In genomic region chr16:89565506-89566372, GRCh38 we compare ENCODE assay signal across 1 cellular context.
A peak's percentile ranks its signal among the peaks of the same experiment; 100 is the strongest.
TF ChIP-seq lines count a peak whose summit lies in the region.

No MANE protein-coding gene starts in this region.

TF ChIP-seq in HepG2, 621 proteins besides CTCF, POLR2A, EP300 and RAD21 (continued from another document and continues in another):
- TF ChIP-seq SMAD1 (CRISPR knock-in tag; IDR thresholded peaks at IDR 0.05; ENCODE audit: borderline replicate concordance, low read depth) (no peak), PRDM10 (CRISPR knock-in tag; IDR thresholded peaks at IDR 0.05; ENCODE audit: low read depth) (no peak), ZNF614 (CRISPR knock-in tag; IDR thresholded peaks at IDR 0.05; ENCODE audit: borderline replicate concordance) (peak; percentile 74; the same call in 1 of the 2 replicates), SNAPC5 (CRISPR knock-in tag; IDR thresholded peaks at IDR 0.05; ENCODE audit: borderline replicate concordance) (no peak), POLR2G (IDR thresholded peaks at IDR 0.05; ENCODE audit: low read depth, low read length) (peak; percentile 79), ATF4 (CRISPR knock-in tag; IDR thresholded peaks at IDR 0.05) (no peak), ZNF382 (CRISPR knock-in tag; IDR thresholded peaks at IDR 0.05; ENCODE audit: borderline replicate concordance) (no peak), ZNF33A (CRISPR knock-in tag; IDR thresholded peaks at IDR 0.05; ENCODE audit: borderline replicate concordance) (no peak), NR2F6 (IDR thresholded peaks at IDR 0.05) (0 out of 2 replicates have a peak, but pooled peaks have one; percentile 25), NR2F6 (CRISPR knock-in tag; IDR thresholded peaks at IDR 0.05) (0 out of 2 replicates have a peak, but pooled peaks have one; percentile 4), EEA1 (CRISPR knock-in tag; IDR thresholded peaks at IDR 0.05; ENCODE audit: borderline replicate concordance) (no peak), RBFOX2 (IDR thresholded peaks at IDR 0.05; ENCODE audit: low read depth, low read length) (peak; percentile 86), ZNF660 (CRISPR knock-in tag; IDR thresholded peaks at IDR 0.05; ENCODE audit: borderline replicate concordance, low read depth) (no peak), PATZ1 (CRISPR knock-in tag; IDR thresholded peaks at IDR 0.05) (peak; percentile 77), ZNF550 (CRISPR knock-in tag; IDR thresholded peaks at IDR 0.05; ENCODE audit: borderline replicate concordance) (peak; percentile 80; the same call in 1 of the 2 replicates), ETV5 (CRISPR knock-in tag; IDR thresholded peaks at IDR 0.05; ENCODE audit: borderline replicate concordance) (no peak), SUZ12 (IDR thresholded peaks at IDR 0.05; ENCODE audit: low read depth, low read length) (no peak), SYNCRIP (IDR thresholded peaks at IDR 0.05; ENCODE audit: insufficient read depth, low read depth, low read length) (no peak), RELA (CRISPR knock-in tag; IDR thresholded peaks at IDR 0.05) (no peak), MXD1 (CRISPR knock-in tag; IDR thresholded peaks at IDR 0.05) (no peak; the same call in 1 of the 2 replicates), YY1 (IDR thresholded peaks at IDR 0.05; ENCODE audit: insufficient read depth, insufficient replicate concordance, low read depth, low read length) (peak; percentile 31), ZNF335 (CRISPR knock-in tag; IDR thresholded peaks at IDR 0.05) (no peak), ZBTB49 (CRISPR knock-in tag; IDR thresholded peaks at IDR 0.05; ENCODE audit: borderline replicate concordance) (no peak), FOSL1 (CRISPR knock-in tag; IDR thresholded peaks at IDR 0.05; ENCODE audit: borderline replicate concordance) (peak; percentile 36; the same call in 1 of the 2 replicates), MEF2D (CRISPR knock-in tag; IDR thresholded peaks at IDR 0.05) (no peak), JUN (CRISPR knock-in tag; IDR thresholded peaks at IDR 0.05) (no peak)
- TF ChIP-seq, protein P1, sequence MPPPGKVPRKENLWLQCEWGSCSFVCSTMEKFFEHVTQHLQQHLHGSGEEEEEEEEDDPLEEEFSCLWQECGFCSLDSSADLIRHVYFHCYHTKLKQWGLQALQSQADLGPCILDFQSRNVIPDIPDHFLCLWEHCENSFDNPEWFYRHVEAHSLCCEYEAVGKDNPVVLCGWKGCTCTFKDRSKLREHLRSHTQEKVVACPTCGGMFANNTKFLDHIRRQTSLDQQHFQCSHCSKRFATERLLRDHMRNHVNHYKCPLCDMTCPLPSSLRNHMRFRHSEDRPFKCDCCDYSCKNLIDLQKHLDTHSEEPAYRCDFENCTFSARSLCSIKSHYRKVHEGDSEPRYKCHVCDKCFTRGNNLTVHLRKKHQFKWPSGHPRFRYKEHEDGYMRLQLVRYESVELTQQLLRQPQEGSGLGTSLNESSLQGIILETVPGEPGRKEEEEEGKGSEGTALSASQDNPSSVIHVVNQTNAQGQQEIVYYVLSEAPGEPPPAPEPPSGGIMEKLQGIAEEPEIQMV (CRISPR knock-in tag; IDR thresholded peaks at IDR 0.05; ENCODE audit: low read depth): no peak
- TF ChIP-seq, protein P2, sequence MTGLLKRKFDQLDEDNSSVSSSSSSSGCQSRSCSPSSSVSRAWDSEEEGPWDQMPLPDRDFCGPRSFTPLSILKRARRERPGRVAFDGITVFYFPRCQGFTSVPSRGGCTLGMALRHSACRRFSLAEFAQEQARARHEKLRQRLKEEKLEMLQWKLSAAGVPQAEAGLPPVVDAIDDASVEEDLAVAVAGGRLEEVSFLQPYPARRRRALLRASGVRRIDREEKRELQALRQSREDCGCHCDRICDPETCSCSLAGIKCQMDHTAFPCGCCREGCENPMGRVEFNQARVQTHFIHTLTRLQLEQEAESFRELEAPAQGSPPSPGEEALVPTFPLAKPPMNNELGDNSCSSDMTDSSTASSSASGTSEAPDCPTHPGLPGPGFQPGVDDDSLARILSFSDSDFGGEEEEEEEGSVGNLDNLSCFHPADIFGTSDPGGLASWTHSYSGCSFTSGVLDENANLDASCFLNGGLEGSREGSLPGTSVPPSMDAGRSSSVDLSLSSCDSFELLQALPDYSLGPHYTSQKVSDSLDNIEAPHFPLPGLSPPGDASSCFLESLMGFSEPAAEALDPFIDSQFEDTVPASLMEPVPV (CRISPR knock-in tag; IDR thresholded peaks at IDR 0.05): no peak; the same call in 1 of the 2 replicates
- TF ChIP-seq, protein P3, sequence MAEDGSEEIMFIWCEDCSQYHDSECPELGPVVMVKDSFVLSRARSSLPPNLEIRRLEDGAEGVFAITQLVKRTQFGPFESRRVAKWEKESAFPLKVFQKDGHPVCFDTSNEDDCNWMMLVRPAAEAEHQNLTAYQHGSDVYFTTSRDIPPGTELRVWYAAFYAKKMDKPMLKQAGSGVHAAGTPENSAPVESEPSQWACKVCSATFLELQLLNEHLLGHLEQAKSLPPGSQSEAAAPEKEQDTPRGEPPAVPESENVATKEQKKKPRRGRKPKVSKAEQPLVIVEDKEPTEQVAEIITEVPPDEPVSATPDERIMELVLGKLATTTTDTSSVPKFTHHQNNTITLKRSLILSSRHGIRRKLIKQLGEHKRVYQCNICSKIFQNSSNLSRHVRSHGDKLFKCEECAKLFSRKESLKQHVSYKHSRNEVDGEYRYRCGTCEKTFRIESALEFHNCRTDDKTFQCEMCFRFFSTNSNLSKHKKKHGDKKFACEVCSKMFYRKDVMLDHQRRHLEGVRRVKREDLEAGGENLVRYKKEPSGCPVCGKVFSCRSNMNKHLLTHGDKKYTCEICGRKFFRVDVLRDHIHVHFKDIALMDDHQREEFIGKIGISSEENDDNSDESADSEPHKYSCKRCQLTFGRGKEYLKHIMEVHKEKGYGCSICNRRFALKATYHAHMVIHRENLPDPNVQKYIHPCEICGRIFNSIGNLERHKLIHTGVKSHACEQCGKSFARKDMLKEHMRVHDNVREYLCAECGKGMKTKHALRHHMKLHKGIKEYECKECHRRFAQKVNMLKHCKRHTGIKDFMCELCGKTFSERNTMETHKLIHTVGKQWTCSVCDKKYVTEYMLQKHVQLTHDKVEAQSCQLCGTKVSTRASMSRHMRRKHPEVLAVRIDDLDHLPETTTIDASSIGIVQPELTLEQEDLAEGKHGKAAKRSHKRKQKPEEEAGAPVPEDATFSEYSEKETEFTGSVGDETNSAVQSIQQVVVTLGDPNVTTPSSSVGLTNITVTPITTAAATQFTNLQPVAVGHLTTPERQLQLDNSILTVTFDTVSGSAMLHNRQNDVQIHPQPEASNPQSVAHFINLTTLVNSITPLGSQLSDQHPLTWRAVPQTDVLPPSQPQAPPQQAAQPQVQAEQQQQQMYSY (CRISPR knock-in tag; IDR thresholded peaks at IDR 0.05): no peak
- TF ChIP-seq, protein P4, sequence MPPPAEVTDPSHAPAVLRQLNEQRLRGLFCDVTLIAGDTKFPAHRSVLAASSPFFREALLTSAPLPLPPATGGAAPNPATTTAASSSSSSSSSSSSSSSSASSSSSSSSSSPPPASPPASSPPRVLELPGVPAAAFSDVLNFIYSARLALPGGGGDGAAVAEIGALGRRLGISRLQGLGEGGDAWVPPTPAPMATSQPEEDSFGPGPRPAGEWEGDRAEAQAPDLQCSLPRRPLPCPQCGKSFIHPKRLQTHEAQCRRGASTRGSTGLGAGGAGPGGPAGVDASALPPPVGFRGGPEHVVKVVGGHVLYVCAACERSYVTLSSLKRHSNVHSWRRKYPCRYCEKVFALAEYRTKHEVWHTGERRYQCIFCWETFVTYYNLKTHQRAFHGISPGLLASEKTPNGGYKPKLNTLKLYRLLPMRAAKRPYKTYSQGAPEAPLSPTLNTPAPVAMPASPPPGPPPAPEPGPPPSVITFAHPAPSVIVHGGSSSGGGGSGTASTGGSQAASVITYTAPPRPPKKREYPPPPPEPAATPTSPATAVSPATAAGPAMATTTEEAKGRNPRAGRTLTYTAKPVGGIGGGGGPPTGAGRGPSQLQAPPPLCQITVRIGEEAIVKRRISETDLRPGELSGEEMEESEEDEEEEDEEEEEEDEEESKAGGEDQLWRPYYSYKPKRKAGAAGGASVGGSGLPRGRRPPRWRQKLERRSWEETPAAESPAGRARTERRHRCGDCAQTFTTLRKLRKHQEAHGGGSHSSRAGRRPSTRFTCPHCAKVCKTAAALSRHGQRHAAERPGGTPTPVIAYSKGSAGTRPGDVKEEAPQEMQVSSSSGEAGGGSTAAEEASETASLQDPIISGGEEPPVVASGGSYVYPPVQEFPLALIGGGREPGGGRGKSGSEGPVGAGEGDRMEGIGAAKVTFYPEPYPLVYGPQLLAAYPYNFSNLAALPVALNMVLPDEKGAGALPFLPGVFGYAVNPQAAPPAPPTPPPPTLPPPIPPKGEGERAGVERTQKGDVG (CRISPR knock-in tag; IDR thresholded peaks at IDR 0.05; ENCODE audit: borderline replicate concordance): peak; percentile 76; the same call in 1 of the 2 replicates
